ENCODE assay signal across 8 cellular contexts in the genomic region with DNA sequence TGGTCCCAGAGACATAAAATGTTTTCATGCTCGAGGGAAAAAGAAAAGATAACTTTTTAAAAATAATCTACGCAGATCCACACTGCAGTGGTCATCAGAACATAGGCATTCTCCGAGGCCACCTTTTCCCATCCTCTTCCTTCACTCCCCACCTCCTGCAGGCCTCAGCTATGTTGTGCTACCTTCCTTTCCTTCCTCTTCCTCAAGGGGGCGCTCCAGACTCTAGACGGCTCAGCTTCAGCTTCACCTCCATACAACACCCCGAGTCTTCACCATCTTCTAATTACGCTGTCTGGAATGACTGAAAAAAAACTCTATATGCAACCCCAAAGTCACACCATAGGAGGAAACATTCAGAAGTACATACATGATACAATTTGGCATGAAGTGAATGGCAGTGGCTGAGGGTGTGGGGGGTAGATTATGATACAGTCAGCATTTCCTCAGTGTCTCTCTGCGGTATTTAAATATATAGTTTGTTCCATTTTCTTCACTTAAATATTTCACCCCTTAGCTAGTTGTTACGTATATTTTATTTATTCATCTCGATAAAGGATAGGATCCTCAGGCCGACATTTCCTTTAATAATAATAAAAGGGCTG.
DNase-seq lines count a peak whose midpoint lies in the region; ATAC-seq and TF ChIP-seq lines count a peak whose summit lies in the region.

No MANE protein-coding gene starts in this region.

- POLR2A ChIA-PET in HCT116 (lab: Charles Lee) = interaction anchor here (0.9 to 2.0 kb wide), 4 partner anchors 31 to 557 kb away, joined by 3 to 7 read pairs (median 3); no protein-coding TSS in a partner anchor

- RAD21 ChIA-PET in HCT116 (lab: Charles Lee; ENCODE audit: low non-redundant PET in 1 of 2, low total read pairs in 2 of 2, uncharacterized antibody in 2 of 2, unreplicated experiment in 2 of 2) = interaction anchor here in 1 of 2 experiments (0.8 to 1.6 kb wide), 4 partner anchors 26 to 586 kb away, joined by 3 read pairs; no protein-coding TSS in a partner anchor

- H3K4me3 Mint-ChIP-seq in natural killer cell = no peak overlapping the region

- BruUV-seq in HCT116 (replicated peaks; lab: Mats Ljungman, UMichigan) = TSS peak; percentile 50

- no peaks in the 10 kb centered on the region for H3K9me3 ChIP-seq in HCT116 (ENCODE audit: control insufficient read depth in 1 of 2, insufficient read depth in 1 of 2, low read depth in 1 of 2, low read length in 2 of 2)

- peak overlapping the region; percentile 25; the same call in 1 of the 2 replicates for H3K9ac ChIP-seq in HCT116 (ENCODE audit: low read length)

- in situ Hi-C loops in astrocyte of the spinal cord (cut with HindIII; ENCODE audit: low sequenced_read_pairs) = no loop called here

- TF ChIP-seq POLR2A in HCT116 (IDR thresholded peaks at IDR 0.05; ENCODE audit: borderline replicate concordance, extremely low read depth, insufficient read depth, insufficient read length) = no peak

- peak; percentile 96 for TF ChIP-seq RAD21 in HCT116 (IDR thresholded peaks at IDR 0.05; ENCODE audit: low read depth)

- peak overlapping the region; percentile 2 for H3K4me2 ChIP-seq in HCT116 (ENCODE audit: low read length)

- peak; percentile 76 for TF ChIP-seq CTCF in GM12874 (IDR thresholded peaks at IDR 0.05; ENCODE audit: insufficient read depth, low read depth, low read length)
- peak; percentile 48 to 93 (median 89); a peak in 5 of 6 replicates for TF ChIP-seq CTCF in HCT116 (IDR thresholded peaks at IDR 0.05 in 2 of 3, conservative IDR thresholded peaks at IDR 0.05 in 1 of 3; ENCODE audit: borderline replicate concordance in 1 of 3, insufficient read depth in 1 of 3, low read depth in 2 of 3, low read length in 2 of 3)
- peak; percentile 74 for TF ChIP-seq CTCF in astrocyte of the spinal cord (IDR thresholded peaks at IDR 0.05; ENCODE audit: low read depth, low read length)
- TF ChIP-seq CTCF in natural killer cell (IDR thresholded peaks at IDR 0.05) = no peak

- no peaks in the 10 kb centered on the region for H4K20me1 ChIP-seq in HCT116 (ENCODE audit: insufficient read depth)

- H2AFZ ChIP-seq in HCT116 (ENCODE audit: low read depth, low read length, poor library complexity, severe bottlenecking) = no peak overlapping the region

- H3K4me1 ChIP-seq in HCT116 (ENCODE audit: control insufficient read depth in 1 of 2, insufficient read depth in 2 of 2, low read length in 2 of 2) = peaks cover 43 to 56% of the 10 kb centered on the region in 2 experiments

- CTCF ChIA-PET in HCT116 (lab: Charles Lee) = interaction anchor here (1.0 to 2.5 kb wide), 9 partner anchors 9 to 585 kb away, joined by 3 to 12 read pairs (median 4); a partner anchor contains a TSS

- H3K27me3 ChIP-seq in HCT116 (ENCODE audit: insufficient read depth, low read length) = no peaks in the 10 kb centered on the region

- H3K9me3 Mint-ChIP-seq in natural killer cell = no peaks in the 10 kb centered on the region

- no peaks in the 10 kb centered on the region for H3K4me1 Mint-ChIP-seq in natural killer cell

- intact Hi-C loops in HCT116 (cut with micrococcal nuclease) (loop anchor here (2.0 to 10.0 kb wide), 7 partner anchors 101 to 769 kb away; no protein-coding TSS in a partner anchor), natural killer cell (cut with micrococcal nuclease) (no loop called here)

- H3K9me2 ChIP-seq in HCT116 (ENCODE audit: insufficient read depth) = no peaks in the 10 kb centered on the region

- 0 out of 4 replicates have a peak, but pooled peaks cover 0 to 4% of the 10 kb centered on the region in 2 experiments for H3K36me3 ChIP-seq in HCT116 (ENCODE audit: control insufficient read depth in 1 of 2, insufficient read depth in 2 of 2, low read length in 2 of 2)

- H3K36me3 Mint-ChIP-seq in natural killer cell = no peaks in the 10 kb centered on the region

- no peaks in the 10 kb centered on the region for H3K79me2 ChIP-seq in HCT116 (ENCODE audit: insufficient read depth, low read length)

- H3K4me3 ChIP-seq in HCT116 (replicated peaks in 1 of 2; ENCODE audit: low read depth in 1 of 2, low read length in 2 of 2) (no peak overlapping the region), astrocyte of the spinal cord (ENCODE audit: low read depth, low read length) (no peak overlapping the region)

- peak; percentile 93 for ATAC-seq in HCT116
- no peak for ATAC-seq in natural killer cell

- DNase-seq in HCT116 (ENCODE audit: low read depth, low spot score) (peak; percentile 77), M059J (ENCODE audit: low read depth) (peak; percentile 59), T-helper 9 cell (peak; percentile 44), astrocyte of the spinal cord (ENCODE audit: low read depth, low spot score) (peak; percentile 61), kidney glomerular epithelial cell (lab: John Stamatoyannopoulos, UW) (peak; percentile 60), natural killer cell (no peak)
- DNase-seq in stimulated activated CD8-positive, alpha-beta memory T cell treated with anti-CD3 and anti-CD28 coated beads, Interleukin-12 subunit alpha, Interleukin-12 subunit beta, amount 100 ng/mL, for 1 hour (ENCODE audit: low read depth) = peak; percentile 20

- H3K27me3 Mint-ChIP-seq in natural killer cell (ENCODE audit: low read depth in 2 of 2) = no peaks in the 10 kb centered on the region

- H3K27ac Mint-ChIP-seq in natural killer cell = no peak overlapping the region

- peak overlapping the region; percentile 94 for H3K27ac ChIP-seq in HCT116 (ENCODE audit: low read depth, low read length)

TF ChIP-seq in HCT116, 20 proteins besides CTCF, POLR2A, EP300 and RAD21:
- no peak for TF ChIP-seq SRF (IDR thresholded peaks at IDR 0.05; ENCODE audit: low read depth)
- peak; percentile 17; the same call in 1 of the 2 replicates for TF ChIP-seq POLR2AphosphoS5 (IDR thresholded peaks at IDR 0.05; ENCODE audit: low read depth, low read length)
- peak; percentile 39; the same call in 1 of the 2 replicates for TF ChIP-seq CBX3 (IDR thresholded peaks at IDR 0.05; ENCODE audit: low read depth)
